Comparison of ENCODE assay signal across 20 cellular contexts in the genomic region with DNA sequence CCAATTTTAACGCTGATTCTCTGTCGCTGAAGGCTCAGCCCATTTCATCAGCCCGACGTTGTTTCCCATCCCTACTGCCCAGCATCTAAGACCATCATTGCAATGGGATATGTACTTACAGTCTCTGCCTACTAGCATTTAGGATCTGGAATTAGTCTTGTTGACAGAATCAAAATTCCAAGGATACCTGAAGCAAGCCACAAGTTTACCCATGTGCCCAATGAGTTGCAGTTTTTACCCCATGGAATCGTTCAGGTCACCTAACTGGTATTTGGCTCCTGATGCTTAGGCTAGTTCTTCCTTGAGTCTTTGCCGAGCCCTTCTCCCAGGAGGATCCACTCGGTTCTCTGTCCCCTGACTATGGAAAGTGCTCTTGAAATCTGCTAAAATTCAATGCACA.
A peak's percentile ranks its signal among the peaks of the same experiment; 100 is the strongest.
DNase-seq lines count a peak whose midpoint lies in the region; ATAC-seq and TF ChIP-seq lines count a peak whose summit lies in the region.
"Had no signal": no experiment of that assay in that cellular context is flagged by ENCODE, and none has a peak within 500 bp of the region (broad histone marks: within the 10 kb centered on the region; RNA-seq: fewer than 3 reads in every experiment).

No MANE protein-coding gene starts in this region.

- H3K4me2 ChIP-seq in mammary epithelial cell (ENCODE audit: insufficient read depth, low read depth, low read length), result no peak overlapping the region
- H3K4me2 ChIP-seq: BLaER1 had no signal

- TF ChIP-seq CTCF in mammary epithelial cell (conservative IDR thresholded peaks at IDR 0.05 in 1 of 2, IDR thresholded peaks at IDR 0.05 in 1 of 2; ENCODE audit: extremely low read depth in 1 of 2, insufficient read depth in 1 of 2, low read depth in 1 of 2, low read length in 2 of 2) (no peak), psoas muscle (IDR thresholded peaks at IDR 0.05) (no peak), GM13976 (IDR thresholded peaks at IDR 0.05; ENCODE audit: borderline replicate concordance, control extremely low read depth, extremely low read depth, insufficient read depth, missing control alignments) (no peak)

- CTCF ChIA-PET in mammary epithelial cell (lab: Charles Lee; ENCODE audit: low non-redundant PET), result no interaction called here

- H3K79me2 ChIP-seq in mammary epithelial cell (ENCODE audit: insufficient read depth, low read length), result no peaks in the 10 kb centered on the region

- H3K9ac ChIP-seq in mammary epithelial cell (ENCODE audit: insufficient read depth, low read length), result no peak overlapping the region
- H3K9ac ChIP-seq: BLaER1 had no signal

- H3K9me3 ChIP-seq in mammary epithelial cell (replicated peaks; ENCODE audit: insufficient read depth, low read length) (no peaks in the 10 kb centered on the region), psoas muscle (no peaks in the 10 kb centered on the region)
- H3K9me3 ChIP-seq: BLaER1, Caco-2, HAP-1 had no signal

- no peak overlapping the region for H2AFZ ChIP-seq in mammary epithelial cell (ENCODE audit: low read depth, low read length)

- H3K27ac ChIP-seq in mammary epithelial cell (ENCODE audit: insufficient read depth, low read depth, low read length) (no peak overlapping the region), psoas muscle (no peak overlapping the region)
- H3K27ac ChIP-seq: 22Rv1, BLaER1, C4-2B had no signal

- dilution Hi-C loops in mammary epithelial cell (cut with HindIII; ENCODE audit: low sequenced_read_pairs), result no loop called here

- no peaks in the 10 kb centered on the region for H3K27me3 ChIP-seq in mammary epithelial cell (ENCODE audit: insufficient read depth, low read length)
- H3K27me3 ChIP-seq in psoas muscle (ENCODE audit: insufficient read depth in 3 of 3, low read length in 2 of 3), result no peaks in the 10 kb centered on the region
- H3K27me3 ChIP-seq: BLaER1 had no signal

- intact Hi-C loops in mammary epithelial cell (cut with micrococcal nuclease) (no loop called here), psoas muscle (cut with DNase I) (no loop called here)

- H3K36me3 ChIP-seq in mammary epithelial cell (ENCODE audit: insufficient read depth, low read length) (no peaks in the 10 kb centered on the region), psoas muscle (ENCODE audit: insufficient read depth in 1 of 2, low read depth in 1 of 2) (no peaks in the 10 kb centered on the region)
- H3K36me3 ChIP-seq: BLaER1, HAP-1 had no signal

- H3K4me3 ChIP-seq in mammary epithelial cell (replicated peaks in 1 of 3; ENCODE audit: insufficient read depth in 1 of 3, low read depth in 2 of 3, low read length in 3 of 3) (no peak overlapping the region), psoas muscle (no peak overlapping the region)
- H3K4me3 ChIP-seq: BLaER1, GM12878, HAP-1 had no signal

- no TSS peak for BruUV-seq in mammary epithelial cell (replicated peaks; lab: Mats Ljungman, UMichigan)

- H3K4me1 ChIP-seq in mammary epithelial cell (ENCODE audit: insufficient read depth, low read length) (no peaks in the 10 kb centered on the region), psoas muscle (no peaks in the 10 kb centered on the region)
- H3K4me1 ChIP-seq: BLaER1, Caco-2, HAP-1 had no signal

- DNase-seq in T47D (ENCODE audit: low read depth in 1 of 2, low spot score in 1 of 2), result peak; percentile 14 to 96
- no peak for DNase-seq in mammary epithelial cell
- peak; percentile 44 for DNase-seq in astrocyte of the hippocampus (ENCODE audit: low read depth, low spot score)
- peak; percentile 69 for DNase-seq in islet precursor cell
- DNase-seq in psoas muscle, result no peak
- DNase-seq in stimulated activated CD4-positive, alpha-beta T cell treated with anti-CD3 and anti-CD28 coated beads, Interleukin-2, amount 100 ng/mL, for 48 hours, result no peak
- DNase-seq in GM13976 (ENCODE audit: low spot score), result no peak
- DNase-seq: Caco-2; CD4-positive, CD25-positive, alpha-beta regulatory T cell; CD8-positive, alpha-beta T cell; DMS153; DND-41; GDM1; HFFc6 had no signal

- no peaks in the 10 kb centered on the region for H4K20me1 ChIP-seq in mammary epithelial cell (ENCODE audit: insufficient read depth, low read length)
- H4K20me1 ChIP-seq: BLaER1 had no signal

- ATAC-seq in psoas muscle, result no peak
- no peak for ATAC-seq in GM19351 (IDR thresholded peaks at IDR 0.05; ENCODE audit: unreplicated experiment)
- ATAC-seq: CD8-positive, alpha-beta T cell; GM12878 had no signal

- 54% methylated on average over 7 of the region's 7 CpGs for WGBS in mammary epithelial cell (ENCODE audit: low coverage, missing lambda C conversion rate)
- WGBS in psoas muscle, 3 donors, result 73 to 78% (median 76%) methylated on average over 7 of the region's 7 CpGs

- in situ Hi-C loops in T47D (cut with HindIII; ENCODE audit: low pct_unique_long_range_greater_than_20kb, low sequenced_read_pairs), result no loop called here
- in situ Hi-C loops in mammary epithelial cell (cut with MboI; ENCODE audit: low sequenced_read_pairs in 2 of 2), result no loop called here
- in situ Hi-C loops in GM13976 (cut with MboI; ENCODE audit: low sequenced_read_pairs, unreplicated experiment), result no loop called here

Comparison
In these comparisons a context has a peak if more than half of its experiments do, and no peak if none do; other contexts are left out.
1. DNase-seq: peak in T47D (2 of 2), astrocyte of the hippocampus (single experiment) and islet precursor cell (single experiment); none in mammary epithelial cell (single experiment), psoas muscle (0 of 2), stimulated activated CD4-positive, alpha-beta T cell treated with anti-CD3 and anti-CD28 coated beads, Interleukin-2, amount 100 ng/mL, for 48 hours (0 of 2) and GM13976 (single experiment).